Comparison of ENCODE assay signal across 28 cellular contexts in the genomic region with DNA sequence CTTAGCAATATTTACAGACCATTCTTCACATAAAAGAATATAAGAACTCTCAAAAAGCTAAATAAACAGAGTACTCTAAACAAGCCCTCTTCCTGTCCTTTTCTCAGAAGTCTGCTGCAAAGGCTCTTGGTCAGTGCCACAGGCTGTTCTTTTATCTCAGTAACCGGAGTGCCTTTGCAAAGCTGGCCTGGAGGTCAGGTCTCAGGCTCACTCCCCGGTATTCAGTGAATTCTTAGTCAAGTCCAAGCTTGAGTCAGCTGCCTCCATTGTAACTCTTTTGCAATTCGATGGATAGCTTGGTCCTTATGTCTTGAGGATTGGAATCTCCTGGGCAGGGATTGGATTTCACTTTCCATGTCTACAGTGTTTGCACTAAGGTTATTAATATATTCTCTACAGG. TPM values are rescaled to one million over a fixed set of nuclear protein-coding genes. Genes with fewer than 3 reads are reported as not detected.
A peak's percentile ranks its signal among the peaks of the same experiment; 100 is the strongest.
DNase-seq lines count a peak whose midpoint lies in the region; TF ChIP-seq lines count a peak whose summit lies in the region.
"Had no signal": no experiment of that assay in that cellular context is flagged by ENCODE, and none has a peak within 500 bp of the region (broad histone marks: within the 10 kb centered on the region; RNA-seq: fewer than 3 reads in every experiment).

No MANE protein-coding gene starts in this region.

- DNase-seq in NCI-H1105 treated with DMSO at 0.1 percent for 48 hours (lab: John Stamatoyannopoulos, UW): peak; percentile 26
- DNase-seq in NCI-H1105 (lab: John Stamatoyannopoulos, UW): no peak
- no peak for DNase-seq in neuronal stem cell (ENCODE audit: low spot score)
- DNase-seq in C1 segment of cervical spinal cord (lab: John Stamatoyannopoulos, UW): no peak
- DNase-seq in ACHN: no peak
- DNase-seq in stimulated activated CD4-positive, alpha-beta T cell treated with anti-CD3 and anti-CD28 coated beads, Interleukin-12 subunit alpha, Interleukin-12 subunit beta, amount 100 ng/mL, for 4 hours: no peak
- DNase-seq: 8988T; activated CD4-positive, alpha-beta T cell treated with anti-CD3 and anti-CD28 coated beads for 48 hours; activated naive CD8-positive, alpha-beta T cell treated with anti-CD3 and anti-CD28 coated beads for 36 hours; COR-L47; effector memory CD4-positive, alpha-beta T cell; esophagus squamous epithelium; HFFc6; IMR-90; left colon; midbrain; NCI-H1694; NCI-H526 treated with DMSO at 0.1 percent for 48 hours; Right ventricle myocardium superior; spleen; stimulated activated CD4-positive, alpha-beta T cell treated with anti-CD3 and anti-CD28 coated beads, Interleukin-4, amount 100 ng/mL, for 4 hours; stomach; T-cell had no signal

- in situ Hi-C loops in ACHN (cut with HindIII; ENCODE audit: low pct_ligation_motif_present, low pct_unique_long_range_greater_than_20kb, low sequenced_read_pairs): no loop called here

- H3K9me3 ChIP-seq in HEK293 (ENCODE audit: control insufficient read depth, insufficient read depth, low read depth, low read length): no peaks in the 10 kb centered on the region
- no peaks in the 10 kb centered on the region for H3K9me3 ChIP-seq in neuronal stem cell (replicated peaks in 1 of 2; ENCODE audit: control insufficient read depth in 2 of 2, insufficient read depth in 1 of 2, low read depth in 1 of 2, low read length in 2 of 2)
- H3K9me3 ChIP-seq: esophagus squamous epithelium, neutrophil, spleen, stomach had no signal

- H3K9me3 Mint-ChIP-seq in brain: no peaks in the 10 kb centered on the region
- H3K9me3 Mint-ChIP-seq: activated naive CD8-positive, alpha-beta T cell treated with anti-CD3 and anti-CD28 coated beads for 36 hours; activated T-helper 17 cell treated with anti-CD3 and anti-CD28 coated beads, Interleukin-2, amount 50 U/mL, for 72 hours; HFFc6; T-cell had no signal

- H3K18ac ChIP-seq in neuronal stem cell (ENCODE audit: low read length): no peak overlapping the region

- no peak overlapping the region for H2BK120ac ChIP-seq in neuronal stem cell (ENCODE audit: low read depth, low read length)

- H3K4ac ChIP-seq in neuronal stem cell (ENCODE audit: low read length): no peak overlapping the region

- peak overlapping the region in 3 of 5 experiments; percentile 33 to 73 (median 52) for H3K27ac Mint-ChIP-seq in brain
- H3K27ac Mint-ChIP-seq: activated naive CD8-positive, alpha-beta T cell treated with anti-CD3 and anti-CD28 coated beads for 36 hours; activated T-helper 17 cell treated with anti-CD3 and anti-CD28 coated beads, Interleukin-2, amount 50 U/mL, for 72 hours; HFFc6; T-cell had no signal

- no peak for TF ChIP-seq CTCF in HEK293 (tag by site-specific recombination; IDR thresholded peaks at IDR 0.05)
- TF ChIP-seq CTCF in brain (conservative IDR thresholded peaks at IDR 0.05): no peak

- H3K27ac ChIP-seq in HEK293 (ENCODE audit: extremely low read depth, low read depth, low read length): no peak overlapping the region
- no peak overlapping the region for H3K27ac ChIP-seq in neuronal stem cell (replicated peaks; ENCODE audit: low read length)
- H3K27ac ChIP-seq: esophagus squamous epithelium, HL-60, neutrophil, spleen, stomach had no signal

- H3K23ac ChIP-seq in neuronal stem cell (ENCODE audit: low read depth, low read length, poor library complexity): no peak overlapping the region

- H2AK5ac ChIP-seq in neuronal stem cell (ENCODE audit: low read depth, low read length): no peak overlapping the region

- H2BK5ac ChIP-seq in neuronal stem cell (ENCODE audit: low read length): no peak overlapping the region

- no peaks in the 10 kb centered on the region for H3K36me3 Mint-ChIP-seq in brain
- H3K36me3 Mint-ChIP-seq: activated naive CD8-positive, alpha-beta T cell treated with anti-CD3 and anti-CD28 coated beads for 36 hours; T-cell had no signal

- H4K8ac ChIP-seq in neuronal stem cell (ENCODE audit: low read depth, low read length): no peak overlapping the region

- peak overlapping the region in 1 of 5 experiments; percentile 27 for H3K4me3 Mint-ChIP-seq in brain
- H3K4me3 Mint-ChIP-seq: activated naive CD8-positive, alpha-beta T cell treated with anti-CD3 and anti-CD28 coated beads for 36 hours; activated T-helper 17 cell treated with anti-CD3 and anti-CD28 coated beads, Interleukin-2, amount 50 U/mL, for 72 hours; HFFc6; T-cell had no signal

- H3K36me3 ChIP-seq in HEK293 (ENCODE audit: control insufficient read depth in 2 of 2, insufficient read depth in 1 of 2, low read length in 2 of 2) (no peaks in the 10 kb centered on the region), neuronal stem cell (replicated peaks in 1 of 2; ENCODE audit: control insufficient read depth in 2 of 2, insufficient read depth in 2 of 2, low read length in 2 of 2) (no peaks in the 10 kb centered on the region)
- H3K36me3 ChIP-seq: esophagus squamous epithelium, neutrophil, spleen, stomach had no signal

- H3K4me3 ChIP-seq in HEK293 (ENCODE audit: low read depth, low read length): no peak overlapping the region
- H3K4me3 ChIP-seq in neuronal stem cell (ENCODE audit: low read length in 2 of 2): no peak overlapping the region
- H3K4me3 ChIP-seq: esophagus squamous epithelium, spleen, stomach had no signal

- CTCF ChIA-PET in HEK293 (lab: Yijun Ruan, JAX): interaction anchor here (0.5 to 1.5 kb wide), 3 partner anchors 8 to 228 kb away, joined by 4 read pairs; no protein-coding TSS in a partner anchor

- no peak overlapping the region for H3K9ac ChIP-seq in neuronal stem cell (ENCODE audit: low read depth, low read length, poor library complexity)

- no peak overlapping the region for H3K14ac ChIP-seq in neuronal stem cell (ENCODE audit: low read length)

- no peak overlapping the region for H4K91ac ChIP-seq in neuronal stem cell (ENCODE audit: low read depth, low read length, poor library complexity)

- H2BK15ac ChIP-seq in neuronal stem cell (ENCODE audit: low read length): no peak overlapping the region

- H3K79me1 ChIP-seq in neuronal stem cell (ENCODE audit: low read depth, low read length): no peaks in the 10 kb centered on the region

- H3K27me3 Mint-ChIP-seq in brain: no peaks in the 10 kb centered on the region
- H3K27me3 Mint-ChIP-seq: activated T-helper 17 cell treated with anti-CD3 and anti-CD28 coated beads, Interleukin-2, amount 50 U/mL, for 72 hours had no signal

- no CpG with 5 or more reads among the region's 3 CpGs for WGBS in neuronal stem cell (ENCODE audit: extremely low coverage in 2 of 2, insufficient read length in 2 of 2, insufficient replicate concordance in 1 of 2), 2 donors

- no peaks in the 10 kb centered on the region for H3K27me3 ChIP-seq in neuronal stem cell (ENCODE audit: control insufficient read depth in 3 of 3, insufficient read depth in 3 of 3, low read depth in 1 of 3, low read length in 3 of 3)
- H3K27me3 ChIP-seq: esophagus squamous epithelium, neutrophil had no signal

- POLR2A ChIA-PET in HEK293 (lab: Yijun Ruan, JAX): no interaction called here

- H3K4me1 Mint-ChIP-seq in brain: peaks cover 36% of the 10 kb centered on the region
- H3K4me1 Mint-ChIP-seq: activated naive CD8-positive, alpha-beta T cell treated with anti-CD3 and anti-CD28 coated beads for 36 hours; activated T-helper 17 cell treated with anti-CD3 and anti-CD28 coated beads, Interleukin-2, amount 50 U/mL, for 72 hours; T-cell had no signal

- peak overlapping the region; percentile 64 for H2AFZ ChIP-seq in neuronal stem cell (ENCODE audit: low read length)

- H3K4me1 ChIP-seq in HEK293 (ENCODE audit: control insufficient read depth, insufficient read depth, low read length): peaks cover 6% of the 10 kb centered on the region; the same call in 1 of the 2 replicates
- peaks cover 4 to 14% of the 10 kb centered on the region in 2 donors for H3K4me1 ChIP-seq in neuronal stem cell (ENCODE audit: control insufficient read depth in 2 of 2, insufficient read depth in 1 of 2, low read depth in 1 of 2, low read length in 2 of 2)
- H3K4me1 ChIP-seq: esophagus squamous epithelium, spleen, stomach had no signal

- H2BK12ac ChIP-seq in neuronal stem cell (ENCODE audit: low read length): no peak overlapping the region

- H3K4me2 ChIP-seq in neuronal stem cell (ENCODE audit: insufficient read depth, low read length, poor library complexity, severe bottlenecking): no peak overlapping the region

TF ChIP-seq in HEK293, 187 proteins besides CTCF, POLR2A, EP300 and RAD21:
- TF ChIP-seq, protein P1, sequence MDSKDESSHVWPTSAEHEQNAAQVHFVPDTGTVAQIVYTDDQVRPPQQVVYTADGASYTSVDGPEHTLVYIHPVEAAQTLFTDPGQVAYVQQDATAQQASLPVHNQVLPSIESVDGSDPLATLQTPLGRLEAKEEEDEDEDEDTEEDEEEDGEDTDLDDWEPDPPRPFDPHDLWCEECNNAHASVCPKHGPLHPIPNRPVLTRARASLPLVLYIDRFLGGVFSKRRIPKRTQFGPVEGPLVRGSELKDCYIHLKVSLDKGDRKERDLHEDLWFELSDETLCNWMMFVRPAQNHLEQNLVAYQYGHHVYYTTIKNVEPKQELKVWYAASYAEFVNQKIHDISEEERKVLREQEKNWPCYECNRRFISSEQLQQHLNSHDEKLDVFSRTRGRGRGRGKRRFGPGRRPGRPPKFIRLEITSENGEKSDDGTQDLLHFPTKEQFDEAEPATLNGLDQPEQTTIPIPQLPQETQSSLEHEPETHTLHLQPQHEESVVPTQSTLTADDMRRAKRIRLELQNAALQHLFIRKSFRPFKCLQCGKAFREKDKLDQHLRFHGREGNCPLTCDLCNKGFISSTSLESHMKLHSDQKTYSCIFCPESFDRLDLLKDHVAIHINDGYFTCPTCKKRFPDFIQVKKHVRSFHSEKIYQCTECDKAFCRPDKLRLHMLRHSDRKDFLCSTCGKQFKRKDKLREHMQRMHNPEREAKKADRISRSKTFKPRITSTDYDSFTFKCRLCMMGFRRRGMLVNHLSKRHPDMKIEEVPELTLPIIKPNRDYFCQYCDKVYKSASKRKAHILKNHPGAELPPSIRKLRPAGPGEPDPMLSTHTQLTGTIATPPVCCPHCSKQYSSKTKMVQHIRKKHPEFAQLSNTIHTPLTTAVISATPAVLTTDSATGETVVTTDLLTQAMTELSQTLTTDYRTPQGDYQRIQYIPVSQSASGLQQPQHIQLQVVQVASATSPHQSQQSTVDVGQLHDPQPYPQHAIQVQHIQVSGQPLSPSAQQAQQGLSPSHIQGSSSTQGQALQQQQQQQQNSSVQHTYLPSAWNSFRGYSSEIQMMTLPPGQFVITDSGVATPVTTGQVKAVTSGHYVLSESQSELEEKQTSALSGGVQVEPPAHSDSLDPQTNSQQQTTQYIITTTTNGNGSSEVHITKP (tag by site-specific recombination; IDR thresholded peaks at IDR 0.05): 0 out of 2 replicates have a peak, but pooled peaks have one; percentile 12
- TF ChIP-seq ZNF626 (tag by site-specific recombination; IDR thresholded peaks at IDR 0.05): no peak

RNA-seq across cellular contexts. Expression of gene HS6ST2, which starts 9.9 kb away (rescaled TPM):
- polyA plus RNA-seq in brain (ENCODE audit: insufficient read depth, low read depth, low replicate concordance): 0.41 TPM
- 33.6 TPM for polyA plus RNA-seq in neuronal stem cell (2013, experiment 1 of 2)
- polyA plus RNA-seq in neuronal stem cell (2013, experiment 2 of 2): 34.6 TPM
- polyA plus RNA-seq: IMR-90 had no signal
